ENCODE assay signal across 8 cellular contexts in the genomic region with DNA sequence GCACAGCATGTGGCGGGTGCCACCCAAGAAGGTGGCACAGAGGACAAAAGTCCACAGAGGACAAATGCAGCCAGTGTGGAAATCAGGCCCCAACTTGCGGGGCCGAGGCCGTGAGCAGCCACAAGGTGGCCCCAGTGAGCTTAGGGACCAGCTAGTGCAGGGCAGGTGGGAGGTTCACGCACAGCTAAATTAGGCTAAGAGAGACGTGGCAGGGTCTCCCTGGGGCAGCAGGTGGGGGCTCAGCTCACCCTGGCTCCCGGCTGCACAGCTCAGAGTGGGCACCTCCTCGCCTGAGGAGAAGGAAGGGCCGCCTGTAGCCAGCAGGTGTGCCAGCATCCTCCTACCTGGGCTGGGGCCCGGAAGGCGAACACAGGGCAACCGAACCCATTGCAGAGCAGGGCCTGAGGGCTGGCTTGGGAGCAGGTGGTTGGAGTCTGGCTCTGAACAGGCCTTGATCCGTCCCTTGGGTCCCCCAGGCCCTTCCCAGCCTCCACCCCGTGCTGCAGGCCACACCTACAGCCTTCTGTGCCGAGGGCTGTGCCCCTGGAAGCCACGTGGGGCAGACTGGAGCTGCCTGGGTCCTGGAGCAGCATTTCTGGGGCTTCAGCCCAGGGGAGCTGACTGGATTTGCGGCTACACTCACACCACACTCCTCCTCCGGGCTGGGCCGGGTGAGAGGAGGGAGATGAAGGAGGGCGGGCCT. TPM values are rescaled to one million over a fixed set of nuclear protein-coding genes. Genes with fewer than 3 reads are reported as not detected.
A peak's percentile ranks its signal among the peaks of the same experiment; 100 is the strongest.
DNase-seq lines count a peak whose midpoint lies in the region; ATAC-seq lines count a peak whose summit lies in the region.

No MANE protein-coding gene starts in this region.

- intact Hi-C loops in Right ventricle myocardium inferior (cut with DNase I): loop anchor here (2.0 to 5.0 kb wide), 3 partner anchors 107 to 174 kb away; partner anchors contain the start of gene CERK

- H3K27ac ChIP-seq in KOPT-K1 (ENCODE audit: low read depth, low read length, poor library complexity, severe bottlenecking) (peak overlapping the region; percentile 58), SJCRH30 (peak overlapping the region; percentile 4; the same call in 1 of the 2 replicates)

- ATAC-seq in Right ventricle myocardium inferior: peak; percentile 92
- no peak for ATAC-seq in HG03432 (IDR thresholded peaks at IDR 0.05; ENCODE audit: unreplicated experiment)
- ATAC-seq in HG02852 (IDR thresholded peaks at IDR 0.05; ENCODE audit: unreplicated experiment): no peak

- peaks cover 17% of the 10 kb centered on the region; the same call in 1 of the 2 replicates for H3K4me1 ChIP-seq in SJCRH30

- no peaks in the 10 kb centered on the region for H3K36me3 ChIP-seq in KOPT-K1 (ENCODE audit: insufficient read depth, low read length)
- H3K36me3 ChIP-seq in SJCRH30: no peaks in the 10 kb centered on the region

- H3K27me3 ChIP-seq in SJCRH30: no peaks in the 10 kb centered on the region; the same call in 1 of the 2 replicates

- H3K4me3 ChIP-seq in SJCRH30: peak overlapping the region; percentile 24

- H3K9me3 ChIP-seq in KOPT-K1 (ENCODE audit: insufficient read depth, low read length, poor library complexity, severe bottlenecking) (no peaks in the 10 kb centered on the region), SJCRH30 (replicated peaks) (no peaks in the 10 kb centered on the region)

- DNase-seq in EH (ENCODE audit: low read depth): peak; percentile 55
- peak; percentile 86 to 89 for DNase-seq in SJCRH30
- peak; percentile 74 for DNase-seq in activated gamma-delta T cell treated with Interleukin-2 at 50 U/mL for 16 hours
- DNase-seq in Right ventricle myocardium inferior (ENCODE audit: missing footprints): peak; percentile 91
- DNase-seq in renal cortical epithelial cell (ENCODE audit: low read depth): peak; percentile 25

RNA-seq across cellular contexts. Expression of gene CELSR1, which starts 26.1 kb away (rescaled TPM):
- not detected in 2 replicates for total RNA-seq in SJCRH30 (2014; rRNA removed; shearing (Covaris generic))
- total RNA-seq in Right ventricle myocardium inferior: 8.4 TPM
- 41.2 and 151 TPM in 2 replicates for total RNA-seq in renal cortical epithelial cell

RNA-seq across cellular contexts. Expression of gene GRAMD4, which starts 56.7 kb away (rescaled TPM):
- 8.6 and 8.8 TPM in 2 replicates for total RNA-seq in SJCRH30 (2014; rRNA removed; shearing (Covaris generic))
- 80.0 TPM for total RNA-seq in Right ventricle myocardium inferior
- 55.1 and 121 TPM in 2 replicates for total RNA-seq in renal cortical epithelial cell

Comparison
In these comparisons a context has a peak if more than half of its experiments do, and no peak if none do; other contexts are left out.
1. DNase-seq: peak in every context shown above with its lines; median percentile 91 in Right ventricle myocardium inferior; 88 in SJCRH30; 74 in activated gamma-delta T cell treated with Interleukin-2 at 50 U/mL for 16 hours; 55 in EH; 25 in renal cortical epithelial cell.